1 cellular context compared by ENCODE assay signal in the genomic region with DNA sequence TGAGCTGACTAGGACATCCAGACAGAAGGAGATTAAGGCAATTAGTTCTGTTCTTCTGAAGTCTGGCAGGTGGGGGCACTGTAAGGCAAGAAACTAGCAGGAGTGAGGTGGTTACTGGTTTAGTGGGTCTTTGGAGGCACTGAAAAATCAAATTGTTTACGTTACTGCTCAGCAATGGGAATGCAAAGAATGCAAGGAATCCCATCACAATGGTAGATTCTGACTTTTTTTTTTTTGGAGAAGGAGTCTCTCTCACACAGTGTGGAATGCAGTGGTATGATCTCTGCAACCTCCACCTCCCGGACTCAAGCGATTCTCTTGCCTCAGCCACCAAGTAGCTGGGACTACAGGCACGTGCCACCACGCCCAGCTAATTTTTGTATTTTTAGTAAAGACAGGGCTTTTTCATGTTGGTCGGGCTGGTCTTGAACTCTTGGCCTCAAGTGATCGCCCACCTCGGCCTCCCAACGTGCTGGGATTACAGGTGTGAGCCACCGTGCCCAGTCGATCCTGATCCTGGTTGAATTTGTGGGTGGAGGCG.
TF ChIP-seq lines count a peak whose summit lies in the region.

No MANE protein-coding gene starts in this region.

TF ChIP-seq in H1, 55 proteins besides CTCF, POLR2A, EP300 and RAD21 (continued from another document):
- TF ChIP-seq, protein P1, sequence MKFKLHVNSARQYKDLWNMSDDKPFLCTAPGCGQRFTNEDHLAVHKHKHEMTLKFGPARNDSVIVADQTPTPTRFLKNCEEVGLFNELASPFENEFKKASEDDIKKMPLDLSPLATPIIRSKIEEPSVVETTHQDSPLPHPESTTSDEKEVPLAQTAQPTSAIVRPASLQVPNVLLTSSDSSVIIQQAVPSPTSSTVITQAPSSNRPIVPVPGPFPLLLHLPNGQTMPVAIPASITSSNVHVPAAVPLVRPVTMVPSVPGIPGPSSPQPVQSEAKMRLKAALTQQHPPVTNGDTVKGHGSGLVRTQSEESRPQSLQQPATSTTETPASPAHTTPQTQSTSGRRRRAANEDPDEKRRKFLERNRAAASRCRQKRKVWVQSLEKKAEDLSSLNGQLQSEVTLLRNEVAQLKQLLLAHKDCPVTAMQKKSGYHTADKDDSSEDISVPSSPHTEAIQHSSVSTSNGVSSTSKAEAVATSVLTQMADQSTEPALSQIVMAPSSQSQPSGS (IDR thresholded peaks at IDR 0.05; ENCODE audit: low read length), result peak; percentile 85
- peak; percentile 26 to 81 for TF ChIP-seq BCL11A (IDR thresholded peaks at IDR 0.05; ENCODE audit: low read depth in 2 of 2, low read length in 2 of 2)
- TF ChIP-seq YY1 (IDR thresholded peaks at IDR 0.05; ENCODE audit: low read depth, low read length), result peak; percentile 7; the same call in 1 of the 2 replicates
- no peak; the same call in 1 of the 2 replicates for TF ChIP-seq CREB1 (IDR thresholded peaks at IDR 0.05)
- TF ChIP-seq HDAC2 (IDR thresholded peaks at IDR 0.05; ENCODE audit: borderline replicate concordance in 1 of 2, low read depth in 2 of 2, low read length in 2 of 2), result peak in 1 of 2 experiments; percentile 75; a peak in 1 of 4 replicates
- no peak for TF ChIP-seq MAFK (IDR thresholded peaks at IDR 0.05; ENCODE audit: low read depth, low read length)
- TF ChIP-seq SIRT6 (IDR thresholded peaks at IDR 0.05; ENCODE audit: low read length), result no peak
- TF ChIP-seq CHD1 (IDR thresholded peaks at IDR 0.05; ENCODE audit: low read depth, low read length), result no peak
- TF ChIP-seq CEBPB (IDR thresholded peaks at IDR 0.05; ENCODE audit: low read depth, low read length), result peak; percentile 46; the same call in 1 of the 2 replicates
- TF ChIP-seq CBX8 (IDR thresholded peaks at IDR 0.05; ENCODE audit: borderline replicate concordance, low read depth, low read length), result no peak
- TF ChIP-seq TBP (IDR thresholded peaks at IDR 0.05; ENCODE audit: low read depth, low read length), result peak; percentile 13; the same call in 1 of the 2 replicates
- peak; percentile 53; the same call in 1 of the 2 replicates for TF ChIP-seq CHD2 (IDR thresholded peaks at IDR 0.05; ENCODE audit: low read length)
- no peak for TF ChIP-seq SAP30 (IDR thresholded peaks at IDR 0.05; ENCODE audit: insufficient read depth, insufficient replicate concordance, low read length)
- TF ChIP-seq RNF2 (IDR thresholded peaks at IDR 0.05; ENCODE audit: borderline replicate concordance, low read depth, low read length, missing control alignments, poor library complexity, severe bottlenecking), result no peak
- TF ChIP-seq JUND (IDR thresholded peaks at IDR 0.05; ENCODE audit: low read length), result peak; percentile 92
- peak; percentile 55; the same call in 1 of the 2 replicates for TF ChIP-seq EGR1 (IDR thresholded peaks at IDR 0.05; ENCODE audit: borderline replicate concordance, low read depth, low read length)
- no peak for TF ChIP-seq EZH2 (IDR thresholded peaks at IDR 0.05; ENCODE audit: low read depth, low read length, severe bottlenecking)
- no peak for TF ChIP-seq RXRA (IDR thresholded peaks at IDR 0.05; ENCODE audit: insufficient read depth, low read depth, low read length)
- TF ChIP-seq TCF12 (IDR thresholded peaks at IDR 0.05; ENCODE audit: low read depth, low read length), result peak; percentile 83
- TF ChIP-seq POLR2AphosphoS5 (IDR thresholded peaks at IDR 0.05; ENCODE audit: low read depth, low read length), result no peak
- TF ChIP-seq GABPA (IDR thresholded peaks at IDR 0.05; ENCODE audit: borderline replicate concordance, insufficient read depth, low read length), result no peak
- TF ChIP-seq, protein P2, sequence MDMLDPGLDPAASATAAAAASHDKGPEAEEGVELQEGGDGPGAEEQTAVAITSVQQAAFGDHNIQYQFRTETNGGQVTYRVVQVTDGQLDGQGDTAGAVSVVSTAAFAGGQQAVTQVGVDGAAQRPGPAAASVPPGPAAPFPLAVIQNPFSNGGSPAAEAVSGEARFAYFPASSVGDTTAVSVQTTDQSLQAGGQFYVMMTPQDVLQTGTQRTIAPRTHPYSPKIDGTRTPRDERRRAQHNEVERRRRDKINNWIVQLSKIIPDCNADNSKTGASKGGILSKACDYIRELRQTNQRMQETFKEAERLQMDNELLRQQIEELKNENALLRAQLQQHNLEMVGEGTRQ (IDR thresholded peaks at IDR 0.05; ENCODE audit: low read length), result no peak
- peak; percentile 91 for TF ChIP-seq SP1 (IDR thresholded peaks at IDR 0.05; ENCODE audit: low read depth, low read length)
- no peak for TF ChIP-seq CTBP2 (IDR thresholded peaks at IDR 0.05; ENCODE audit: borderline replicate concordance, insufficient read depth, insufficient read length, low read length)
- TF ChIP-seq CBX5 (IDR thresholded peaks at IDR 0.05; ENCODE audit: low read depth, low read length), result no peak
- TF ChIP-seq POU5F1 (IDR thresholded peaks at IDR 0.05; ENCODE audit: low read depth, low read length), result no peak
- TF ChIP-seq SP4 (IDR thresholded peaks at IDR 0.05; ENCODE audit: low read length), result no peak
- no peak for TF ChIP-seq NRF1 (IDR thresholded peaks at IDR 0.05; ENCODE audit: low read depth, low read length)
- peak; percentile 96 for TF ChIP-seq JUN (IDR thresholded peaks at IDR 0.05; ENCODE audit: low read depth, low read length)
- TF ChIP-seq TAF1 (IDR thresholded peaks at IDR 0.05; ENCODE audit: low read depth, low read length), result no peak
- TF ChIP-seq ASH2L (IDR thresholded peaks at IDR 0.05; ENCODE audit: low read length), result peak; percentile 87
- TF ChIP-seq, protein P3, sequence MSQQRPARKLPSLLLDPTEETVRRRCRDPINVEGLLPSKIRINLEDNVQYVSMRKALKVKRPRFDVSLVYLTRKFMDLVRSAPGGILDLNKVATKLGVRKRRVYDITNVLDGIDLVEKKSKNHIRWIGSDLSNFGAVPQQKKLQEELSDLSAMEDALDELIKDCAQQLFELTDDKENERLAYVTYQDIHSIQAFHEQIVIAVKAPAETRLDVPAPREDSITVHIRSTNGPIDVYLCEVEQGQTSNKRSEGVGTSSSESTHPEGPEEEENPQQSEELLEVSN (IDR thresholded peaks at IDR 0.05), result peak; percentile 66
- no peak for TF ChIP-seq BRCA1 (IDR thresholded peaks at IDR 0.05; ENCODE audit: low read depth, low read length)
- TF ChIP-seq GTF2F1 (IDR thresholded peaks at IDR 0.05; ENCODE audit: borderline replicate concordance, low read depth, low read length), result no peak
- TF ChIP-seq RBBP5 (IDR thresholded peaks at IDR 0.05; ENCODE audit: borderline replicate concordance, low read depth, low read length), result peak; percentile 67; the same call in 1 of the 2 replicates
- TF ChIP-seq RFX5 (IDR thresholded peaks at IDR 0.05; ENCODE audit: borderline replicate concordance, low read depth, low read length), result no peak
- TF ChIP-seq, protein P4, sequence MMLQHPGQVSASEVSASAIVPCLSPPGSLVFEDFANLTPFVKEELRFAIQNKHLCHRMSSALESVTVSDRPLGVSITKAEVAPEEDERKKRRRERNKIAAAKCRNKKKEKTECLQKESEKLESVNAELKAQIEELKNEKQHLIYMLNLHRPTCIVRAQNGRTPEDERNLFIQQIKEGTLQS (IDR thresholded peaks at IDR 0.05; ENCODE audit: insufficient read depth, low read depth, low read length), result no peak
- no peak for TF ChIP-seq SIN3A (conservative IDR thresholded peaks at IDR 0.05 in 1 of 2, IDR thresholded peaks at IDR 0.05 in 1 of 2; ENCODE audit: low read depth in 1 of 2, low read length in 2 of 2)
- no peak for TF ChIP-seq KDM4A (IDR thresholded peaks at IDR 0.05; ENCODE audit: low read depth, low read length, severe bottlenecking)
- TF ChIP-seq KDM1A (IDR thresholded peaks at IDR 0.05; ENCODE audit: borderline replicate concordance, low read length), result no peak
- TF ChIP-seq, protein P5, sequence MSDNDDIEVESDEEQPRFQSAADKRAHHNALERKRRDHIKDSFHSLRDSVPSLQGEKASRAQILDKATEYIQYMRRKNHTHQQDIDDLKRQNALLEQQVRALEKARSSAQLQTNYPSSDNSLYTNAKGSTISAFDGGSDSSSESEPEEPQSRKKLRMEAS (IDR thresholded peaks at IDR 0.05), result peak; percentile 75
- no peak for TF ChIP-seq ZNF274 (IDR thresholded peaks at IDR 0.05; ENCODE audit: borderline replicate concordance, extremely low read depth, low read length)
- no peak for TF ChIP-seq SUZ12 (IDR thresholded peaks at IDR 0.05; ENCODE audit: low read length)
- no peak for TF ChIP-seq SP2 (IDR thresholded peaks at IDR 0.05; ENCODE audit: low read length)
- peak; percentile 100 for TF ChIP-seq TEAD4 (IDR thresholded peaks at IDR 0.05; ENCODE audit: low read depth, low read length)
- no peak for TF ChIP-seq FOSL1 (IDR thresholded peaks at IDR 0.05; ENCODE audit: insufficient read depth, low read depth, low read length)
TF ChIP-seq in H1: peak in this region for 17.
